2 cellular contexts compared by ENCODE assay signal in the genomic region with DNA sequence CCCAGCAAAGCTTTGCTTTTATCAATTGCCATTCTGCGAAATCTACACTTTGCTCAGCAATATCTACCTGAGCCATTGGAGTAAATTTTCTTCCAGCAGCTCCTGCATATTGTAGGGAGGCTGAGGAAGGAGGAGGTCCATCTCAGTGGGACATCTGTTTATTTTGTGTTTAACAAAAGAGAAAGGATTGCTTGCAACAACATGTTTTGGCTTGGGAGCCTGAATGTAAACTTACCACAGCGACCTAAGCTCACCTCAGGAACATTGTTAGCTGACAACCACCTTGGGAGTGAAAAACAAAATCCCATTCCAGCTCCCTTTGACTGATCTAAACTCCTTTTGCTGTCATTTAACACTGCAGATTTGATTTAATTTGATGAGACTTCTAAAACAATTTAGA.
TF ChIP-seq lines count a peak whose summit lies in the region.

No MANE protein-coding gene starts in this region.

TF ChIP-seq in SK-N-SH, 30 proteins besides CTCF, POLR2A, EP300 and RAD21 (continued from another document):
- TF ChIP-seq JUND (IDR thresholded peaks at IDR 0.05), result no peak
- no peak for TF ChIP-seq YY1 (IDR thresholded peaks at IDR 0.05; ENCODE audit: low read depth)
- no peak for TF ChIP-seq RCOR1 (IDR thresholded peaks at IDR 0.05; ENCODE audit: low read length)
- TF ChIP-seq RFX5 (IDR thresholded peaks at IDR 0.05; ENCODE audit: low read length), result no peak
- TF ChIP-seq NFIC (IDR thresholded peaks at IDR 0.05; ENCODE audit: borderline replicate concordance), result no peak
TF ChIP-seq in SK-N-SH: peak in this region for 0.

TF ChIP-seq in SK-N-SH treated with all-trans-retinoic acid at 6 μM for 48 hours, 23 proteins besides CTCF, POLR2A, EP300 and RAD21 (continued from another document):
- TF ChIP-seq, protein P1, sequence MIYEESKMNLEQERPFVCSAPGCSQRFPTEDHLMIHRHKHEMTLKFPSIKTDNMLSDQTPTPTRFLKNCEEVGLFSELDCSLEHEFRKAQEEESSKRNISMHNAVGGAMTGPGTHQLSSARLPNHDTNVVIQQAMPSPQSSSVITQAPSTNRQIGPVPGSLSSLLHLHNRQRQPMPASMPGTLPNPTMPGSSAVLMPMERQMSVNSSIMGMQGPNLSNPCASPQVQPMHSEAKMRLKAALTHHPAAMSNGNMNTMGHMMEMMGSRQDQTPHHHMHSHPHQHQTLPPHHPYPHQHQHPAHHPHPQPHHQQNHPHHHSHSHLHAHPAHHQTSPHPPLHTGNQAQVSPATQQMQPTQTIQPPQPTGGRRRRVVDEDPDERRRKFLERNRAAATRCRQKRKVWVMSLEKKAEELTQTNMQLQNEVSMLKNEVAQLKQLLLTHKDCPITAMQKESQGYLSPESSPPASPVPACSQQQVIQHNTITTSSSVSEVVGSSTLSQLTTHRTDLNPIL (CRISPR knock-in tag; IDR thresholded peaks at IDR 0.05; ENCODE audit: low read depth), result no peak
- TF ChIP-seq GLIS3 (CRISPR knock-in tag; IDR thresholded peaks at IDR 0.05) (no peak), ZC3H10 (CRISPR knock-in tag; IDR thresholded peaks at IDR 0.05) (no peak), RARB (CRISPR knock-in tag; IDR thresholded peaks at IDR 0.05) (no peak), ZNF565 (CRISPR knock-in tag; conservative IDR thresholded peaks at IDR 0.05; ENCODE audit: low read depth) (no peak), BACH2 (CRISPR knock-in tag; IDR thresholded peaks at IDR 0.05; ENCODE audit: borderline replicate concordance) (no peak), ZFP3 (CRISPR knock-in tag; IDR thresholded peaks at IDR 0.05) (no peak), SNAI2 (CRISPR knock-in tag; IDR thresholded peaks at IDR 0.05) (no peak), ARNTL (CRISPR knock-in tag; IDR thresholded peaks at IDR 0.05; ENCODE audit: borderline replicate concordance, low read depth) (no peak), ZNF70 (CRISPR knock-in tag; IDR thresholded peaks at IDR 0.05) (no peak), ZFP30 (CRISPR knock-in tag; IDR thresholded peaks at IDR 0.05) (no peak), CSDC2 (CRISPR knock-in tag; IDR thresholded peaks at IDR 0.05) (no peak), TOX (CRISPR knock-in tag; IDR thresholded peaks at IDR 0.05; ENCODE audit: borderline replicate concordance) (no peak)
- TF ChIP-seq, protein P2, sequence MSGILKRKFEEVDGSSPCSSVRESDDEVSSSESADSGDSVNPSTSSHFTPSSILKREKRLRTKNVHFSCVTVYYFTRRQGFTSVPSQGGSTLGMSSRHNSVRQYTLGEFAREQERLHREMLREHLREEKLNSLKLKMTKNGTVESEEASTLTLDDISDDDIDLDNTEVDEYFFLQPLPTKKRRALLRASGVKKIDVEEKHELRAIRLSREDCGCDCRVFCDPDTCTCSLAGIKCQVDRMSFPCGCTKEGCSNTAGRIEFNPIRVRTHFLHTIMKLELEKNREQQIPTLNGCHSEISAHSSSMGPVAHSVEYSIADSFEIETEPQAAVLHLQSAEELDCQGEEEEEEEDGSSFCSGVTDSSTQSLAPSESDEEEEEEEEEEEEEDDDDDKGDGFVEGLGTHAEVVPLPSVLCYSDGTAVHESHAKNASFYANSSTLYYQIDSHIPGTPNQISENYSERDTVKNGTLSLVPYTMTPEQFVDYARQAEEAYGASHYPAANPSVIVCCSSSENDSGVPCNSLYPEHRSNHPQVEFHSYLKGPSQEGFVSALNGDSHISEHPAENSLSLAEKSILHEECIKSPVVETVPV (CRISPR knock-in tag; IDR thresholded peaks at IDR 0.05), result no peak
